Comparison of ENCODE assay signal across 8 cellular contexts in genomic region chr4:147942729-147943128, GRCh38.
DNase-seq lines count a peak whose midpoint lies in the region; ATAC-seq and TF ChIP-seq lines count a peak whose summit lies in the region.

No MANE protein-coding gene starts in this region.

- peaks cover 0 to 7% (median 0%) of the 10 kb centered on the region in 11 experiments; a peak in 1 of 22 replicates for H3K9me3 ChIP-seq in BLaER1 treated with 17β-estradiol and CSF1 and Interleukin-3, amounts not matched to agents 10 nM and 100 nM (replicated peaks in 1 of 11)

- H3K4me3 ChIP-seq in BLaER1 treated with 17β-estradiol and CSF1 and Interleukin-3, amounts not matched to agents 10 nM and 100 nM = no peak overlapping the region
- H3K4me3 ChIP-seq in astrocyte of the spinal cord (ENCODE audit: low read depth, low read length) = no peak overlapping the region

- H3K4me2 ChIP-seq in BLaER1 treated with 17β-estradiol and CSF1 and Interleukin-3, amounts not matched to agents 10 nM and 100 nM = peak overlapping the region; percentile 23 to 63 (median 48); a peak in 21 of 22 replicates

- no peaks in the 10 kb centered on the region for H3K27me3 ChIP-seq in BLaER1 treated with 17β-estradiol and CSF1 and Interleukin-3, amounts not matched to agents 10 nM and 100 nM

- DNase-seq in astrocyte of the spinal cord (ENCODE audit: low read depth, low spot score) = peak; percentile 20
- DNase-seq in occipital lobe (lab: John Stamatoyannopoulos, UW) = no peak
- no peak for DNase-seq in cerebellar cortex (ENCODE audit: low spot score)
- no peak for DNase-seq in activated naive CD4-positive, alpha-beta T cell treated with Interleukin-2 at 50 U/mL for 16 hours
- no peak for DNase-seq in activated effector memory CD4-positive, alpha-beta T cell treated with Interleukin-2 at 50 U/mL for 16 hours

- TF ChIP-seq CTCF in astrocyte of the spinal cord (IDR thresholded peaks at IDR 0.05; ENCODE audit: low read depth, low read length) = no peak

- ATAC-seq in GM19395 (IDR thresholded peaks at IDR 0.05; ENCODE audit: unreplicated experiment) (peak; percentile 61), HG03064 (IDR thresholded peaks at IDR 0.05; ENCODE audit: low read depth, unreplicated experiment) (peak; percentile 42)

- no peak overlapping the region for H3K9ac ChIP-seq in BLaER1 treated with 17β-estradiol and CSF1 and Interleukin-3, amounts not matched to agents 10 nM and 100 nM

- H3K36me3 ChIP-seq in BLaER1 treated with 17β-estradiol and CSF1 and Interleukin-3, amounts not matched to agents 10 nM and 100 nM = peaks cover 6 to 65% (median 27%) of the 10 kb centered on the region in 11 experiments; a peak in 20 of 22 replicates

- H3K4me1 ChIP-seq in BLaER1 treated with 17β-estradiol and CSF1 and Interleukin-3, amounts not matched to agents 10 nM and 100 nM = peaks cover 13 to 26% (median 18%) of the 10 kb centered on the region in 10 experiments

- in situ Hi-C loops in astrocyte of the spinal cord (cut with HindIII; ENCODE audit: low sequenced_read_pairs) = no loop called here

- no peak overlapping the region for H3K27ac ChIP-seq in BLaER1 treated with 17β-estradiol and CSF1 and Interleukin-3, amounts not matched to agents 10 nM and 100 nM

- 0 out of 22 replicates have a peak, but pooled peaks cover 0 to 4% (median 0%) of the 10 kb centered on the region in 11 experiments for H4K20me1 ChIP-seq in BLaER1 treated with 17β-estradiol and CSF1 and Interleukin-3, amounts not matched to agents 10 nM and 100 nM
